ENCODE assay signal across 8 cellular contexts in genomic region chr1:827221-828063, GRCh38.
A peak's percentile ranks its signal among the peaks of the same experiment; 100 is the strongest.
DNase-seq lines count a peak whose midpoint lies in the region; ATAC-seq and TF ChIP-seq lines count a peak whose summit lies in the region.
"Not testable (repeated sequence)": the region's sequence is repeated elsewhere in the genome, so short reads cannot be mapped to it uniquely, and the experiment has no call there.

No MANE protein-coding gene starts in this region.

- not testable (repeated sequence) for H3K27me3 ChIP-seq in kidney epithelial cell (ENCODE audit: control insufficient read depth, insufficient read depth, low read length)

- peak overlapping the region; percentile 74 for H3K4me3 ChIP-seq in kidney epithelial cell (ENCODE audit: low read depth, low read length)

- DNase-seq in AML-193 (lab: John Stamatoyannopoulos, UW), result peak; percentile 69 to 70
- peak; percentile 45 for DNase-seq in NCI-H345 treated with DMSO at 0.1 percent for 48 hours (lab: John Stamatoyannopoulos, UW; ENCODE audit: unreplicated experiment)
- DNase-seq in activated CD4-positive, CD25-positive, alpha-beta regulatory T cell treated with anti-CD3 and anti-CD28 coated beads, Interleukin-2, amount 50 U/mL, for 72 hours, result peak; percentile 96
- DNase-seq in cerebellum (ENCODE audit: low spot score), result peak; percentile 88
- DNase-seq in kidney epithelial cell (ENCODE audit: low read depth), result peak; percentile 23
- DNase-seq in stimulated activated CD4-positive, alpha-beta T cell treated with anti-CD3 and anti-CD28 coated beads, Interleukin-15, amount 100 ng/mL, for 24 hours, result peak; percentile 98

- ATAC-seq in GM19043 (IDR thresholded peaks at IDR 0.05; ENCODE audit: low read depth, unreplicated experiment) (peak; percentile 73), HG03280 (IDR thresholded peaks at IDR 0.05; ENCODE audit: unreplicated experiment) (peak; percentile 82)

- not testable (repeated sequence) for TF ChIP-seq CTCF in kidney epithelial cell (IDR thresholded peaks at IDR 0.05; ENCODE audit: insufficient read depth, low read length, poor library complexity, severe bottlenecking)

- H3K36me3 ChIP-seq in kidney epithelial cell (ENCODE audit: control insufficient read depth, insufficient read depth, low read length), result not testable (repeated sequence)

Comparison
In these comparisons a context has a peak if more than half of its experiments do, and no peak if none do; other contexts are left out.
1. Peak in every context shown above with its lines: DNase-seq, ATAC-seq and H3K4me3 ChIP-seq.
2. DNase-seq: peak in every context shown above with its lines; median percentile 98 in stimulated activated CD4-positive, alpha-beta T cell treated with anti-CD3 and anti-CD28 coated beads, Interleukin-15, amount 100 ng/mL, for 24 hours; 96 in activated CD4-positive, CD25-positive, alpha-beta regulatory T cell treated with anti-CD3 and anti-CD28 coated beads, Interleukin-2, amount 50 U/mL, for 72 hours; 88 in cerebellum; 70 in AML-193; 45 in NCI-H345 treated with DMSO at 0.1 percent for 48 hours; 23 in kidney epithelial cell.